ENCODE assay signal across 2 cellular contexts in genomic region chr11:128399722-128400121, GRCh38.
TF ChIP-seq lines count a peak whose summit lies in the region.

No MANE protein-coding gene starts in this region.

TF ChIP-seq in SK-N-SH, 30 proteins besides CTCF, POLR2A, EP300 and RAD21 (continued from another document):
- TF ChIP-seq REST (IDR thresholded peaks at IDR 0.05; ENCODE audit: low read depth, low read length) (no peak), MAX (IDR thresholded peaks at IDR 0.05; ENCODE audit: low read depth) (no peak), NFIC (IDR thresholded peaks at IDR 0.05; ENCODE audit: borderline replicate concordance) (no peak), RXRA (IDR thresholded peaks at IDR 0.05; ENCODE audit: borderline replicate concordance, low read depth) (no peak), RFX5 (IDR thresholded peaks at IDR 0.05; ENCODE audit: low read length) (no peak), ELF1 (IDR thresholded peaks at IDR 0.05) (no peak), GATA2 (CRISPR knock-in tag; IDR thresholded peaks at IDR 0.05) (no peak), FOSL2 (IDR thresholded peaks at IDR 0.05; ENCODE audit: borderline replicate concordance, low read depth) (no peak), TCF12 (IDR thresholded peaks at IDR 0.05) (no peak), MXI1 (IDR thresholded peaks at IDR 0.05; ENCODE audit: low read depth, low read length) (no peak), MEF2A (IDR thresholded peaks at IDR 0.05; ENCODE audit: borderline replicate concordance, low read depth) (no peak), RCOR1 (IDR thresholded peaks at IDR 0.05; ENCODE audit: low read length) (no peak), CHD2 (IDR thresholded peaks at IDR 0.05; ENCODE audit: low read length, partially characterized antibody) (no peak), NRF1 (IDR thresholded peaks at IDR 0.05; ENCODE audit: low read depth, low read length) (no peak)

TF ChIP-seq in SK-N-SH treated with all-trans-retinoic acid at 6 μM for 48 hours, 23 proteins besides CTCF, POLR2A, EP300 and RAD21 (continued from another document):
- no peak for TF ChIP-seq POU6F1 (CRISPR knock-in tag; IDR thresholded peaks at IDR 0.05; ENCODE audit: borderline replicate concordance, low read depth)
- no peak for TF ChIP-seq TSHZ2 (CRISPR knock-in tag; IDR thresholded peaks at IDR 0.05)
- no peak for TF ChIP-seq BACH2 (CRISPR knock-in tag; IDR thresholded peaks at IDR 0.05; ENCODE audit: borderline replicate concordance)
- TF ChIP-seq ZNF8 (CRISPR knock-in tag; IDR thresholded peaks at IDR 0.05), result no peak
- TF ChIP-seq RARB (CRISPR knock-in tag; IDR thresholded peaks at IDR 0.05), result no peak
- no peak for TF ChIP-seq ZFP30 (CRISPR knock-in tag; IDR thresholded peaks at IDR 0.05)
- TF ChIP-seq ZFP3 (CRISPR knock-in tag; IDR thresholded peaks at IDR 0.05), result no peak
- no peak for TF ChIP-seq CSRNP3 (CRISPR knock-in tag; IDR thresholded peaks at IDR 0.05)
- no peak for TF ChIP-seq SNAI2 (CRISPR knock-in tag; IDR thresholded peaks at IDR 0.05)
- TF ChIP-seq OSR1 (CRISPR knock-in tag; IDR thresholded peaks at IDR 0.05), result no peak
- TF ChIP-seq ISL1 (CRISPR knock-in tag; IDR thresholded peaks at IDR 0.05), result no peak
- no peak for TF ChIP-seq ZNF70 (CRISPR knock-in tag; IDR thresholded peaks at IDR 0.05)
- TF ChIP-seq TOX (CRISPR knock-in tag; IDR thresholded peaks at IDR 0.05; ENCODE audit: borderline replicate concordance), result no peak
- TF ChIP-seq TCF4 (CRISPR knock-in tag; IDR thresholded peaks at IDR 0.05; ENCODE audit: borderline replicate concordance), result no peak
- no peak for TF ChIP-seq ZC3H10 (CRISPR knock-in tag; IDR thresholded peaks at IDR 0.05)
